Comparison of ENCODE assay signal across 2 cellular contexts in the genomic region with DNA sequence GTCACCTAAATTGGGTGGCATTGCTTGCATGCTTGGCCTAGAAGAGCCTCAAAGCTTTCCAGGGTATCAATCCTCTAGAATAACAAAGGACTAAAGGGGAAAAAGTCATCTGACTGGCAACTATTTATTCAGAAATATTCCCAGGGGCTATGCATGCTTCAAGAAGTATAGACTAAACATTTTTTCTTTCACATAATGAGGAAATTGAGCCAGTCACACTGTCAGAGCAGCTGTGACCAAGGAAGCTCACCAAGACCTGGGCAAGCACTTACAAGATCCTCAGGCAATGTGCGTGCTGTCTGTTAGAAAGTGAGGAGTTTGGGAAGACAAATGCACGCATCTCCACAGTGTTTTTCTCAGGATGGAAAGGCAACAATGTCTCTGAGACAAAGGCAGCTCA.
TF ChIP-seq lines count a peak whose summit lies in the region.

No MANE protein-coding gene starts in this region.

TF ChIP-seq in IMR-90, 13 proteins besides CTCF, POLR2A, EP300 and RAD21:
- no peak for TF ChIP-seq NFE2L2 (IDR thresholded peaks at IDR 0.05; ENCODE audit: low read depth, low read length)

TF ChIP-seq in H1, 55 proteins besides CTCF, POLR2A, EP300 and RAD21:
- no peak for TF ChIP-seq RBBP5 (IDR thresholded peaks at IDR 0.05; ENCODE audit: borderline replicate concordance, low read depth, low read length)
- no peak for TF ChIP-seq CHD2 (IDR thresholded peaks at IDR 0.05; ENCODE audit: low read length)
- no peak for TF ChIP-seq NANOG (IDR thresholded peaks at IDR 0.05; ENCODE audit: insufficient read depth, low read depth, low read length, poor library complexity, severe bottlenecking)
- TF ChIP-seq BRCA1 (IDR thresholded peaks at IDR 0.05; ENCODE audit: low read depth, low read length), result no peak
- TF ChIP-seq, protein P1, sequence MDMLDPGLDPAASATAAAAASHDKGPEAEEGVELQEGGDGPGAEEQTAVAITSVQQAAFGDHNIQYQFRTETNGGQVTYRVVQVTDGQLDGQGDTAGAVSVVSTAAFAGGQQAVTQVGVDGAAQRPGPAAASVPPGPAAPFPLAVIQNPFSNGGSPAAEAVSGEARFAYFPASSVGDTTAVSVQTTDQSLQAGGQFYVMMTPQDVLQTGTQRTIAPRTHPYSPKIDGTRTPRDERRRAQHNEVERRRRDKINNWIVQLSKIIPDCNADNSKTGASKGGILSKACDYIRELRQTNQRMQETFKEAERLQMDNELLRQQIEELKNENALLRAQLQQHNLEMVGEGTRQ (IDR thresholded peaks at IDR 0.05; ENCODE audit: low read length), result no peak
- TF ChIP-seq RXRA (IDR thresholded peaks at IDR 0.05; ENCODE audit: insufficient read depth, low read depth, low read length), result no peak
- TF ChIP-seq KDM5A (IDR thresholded peaks at IDR 0.05; ENCODE audit: low read length), result no peak
- TF ChIP-seq ZNF274 (IDR thresholded peaks at IDR 0.05; ENCODE audit: borderline replicate concordance, extremely low read depth, low read length), result no peak
- no peak for TF ChIP-seq TAF1 (IDR thresholded peaks at IDR 0.05; ENCODE audit: low read depth, low read length)
- TF ChIP-seq, protein P2, sequence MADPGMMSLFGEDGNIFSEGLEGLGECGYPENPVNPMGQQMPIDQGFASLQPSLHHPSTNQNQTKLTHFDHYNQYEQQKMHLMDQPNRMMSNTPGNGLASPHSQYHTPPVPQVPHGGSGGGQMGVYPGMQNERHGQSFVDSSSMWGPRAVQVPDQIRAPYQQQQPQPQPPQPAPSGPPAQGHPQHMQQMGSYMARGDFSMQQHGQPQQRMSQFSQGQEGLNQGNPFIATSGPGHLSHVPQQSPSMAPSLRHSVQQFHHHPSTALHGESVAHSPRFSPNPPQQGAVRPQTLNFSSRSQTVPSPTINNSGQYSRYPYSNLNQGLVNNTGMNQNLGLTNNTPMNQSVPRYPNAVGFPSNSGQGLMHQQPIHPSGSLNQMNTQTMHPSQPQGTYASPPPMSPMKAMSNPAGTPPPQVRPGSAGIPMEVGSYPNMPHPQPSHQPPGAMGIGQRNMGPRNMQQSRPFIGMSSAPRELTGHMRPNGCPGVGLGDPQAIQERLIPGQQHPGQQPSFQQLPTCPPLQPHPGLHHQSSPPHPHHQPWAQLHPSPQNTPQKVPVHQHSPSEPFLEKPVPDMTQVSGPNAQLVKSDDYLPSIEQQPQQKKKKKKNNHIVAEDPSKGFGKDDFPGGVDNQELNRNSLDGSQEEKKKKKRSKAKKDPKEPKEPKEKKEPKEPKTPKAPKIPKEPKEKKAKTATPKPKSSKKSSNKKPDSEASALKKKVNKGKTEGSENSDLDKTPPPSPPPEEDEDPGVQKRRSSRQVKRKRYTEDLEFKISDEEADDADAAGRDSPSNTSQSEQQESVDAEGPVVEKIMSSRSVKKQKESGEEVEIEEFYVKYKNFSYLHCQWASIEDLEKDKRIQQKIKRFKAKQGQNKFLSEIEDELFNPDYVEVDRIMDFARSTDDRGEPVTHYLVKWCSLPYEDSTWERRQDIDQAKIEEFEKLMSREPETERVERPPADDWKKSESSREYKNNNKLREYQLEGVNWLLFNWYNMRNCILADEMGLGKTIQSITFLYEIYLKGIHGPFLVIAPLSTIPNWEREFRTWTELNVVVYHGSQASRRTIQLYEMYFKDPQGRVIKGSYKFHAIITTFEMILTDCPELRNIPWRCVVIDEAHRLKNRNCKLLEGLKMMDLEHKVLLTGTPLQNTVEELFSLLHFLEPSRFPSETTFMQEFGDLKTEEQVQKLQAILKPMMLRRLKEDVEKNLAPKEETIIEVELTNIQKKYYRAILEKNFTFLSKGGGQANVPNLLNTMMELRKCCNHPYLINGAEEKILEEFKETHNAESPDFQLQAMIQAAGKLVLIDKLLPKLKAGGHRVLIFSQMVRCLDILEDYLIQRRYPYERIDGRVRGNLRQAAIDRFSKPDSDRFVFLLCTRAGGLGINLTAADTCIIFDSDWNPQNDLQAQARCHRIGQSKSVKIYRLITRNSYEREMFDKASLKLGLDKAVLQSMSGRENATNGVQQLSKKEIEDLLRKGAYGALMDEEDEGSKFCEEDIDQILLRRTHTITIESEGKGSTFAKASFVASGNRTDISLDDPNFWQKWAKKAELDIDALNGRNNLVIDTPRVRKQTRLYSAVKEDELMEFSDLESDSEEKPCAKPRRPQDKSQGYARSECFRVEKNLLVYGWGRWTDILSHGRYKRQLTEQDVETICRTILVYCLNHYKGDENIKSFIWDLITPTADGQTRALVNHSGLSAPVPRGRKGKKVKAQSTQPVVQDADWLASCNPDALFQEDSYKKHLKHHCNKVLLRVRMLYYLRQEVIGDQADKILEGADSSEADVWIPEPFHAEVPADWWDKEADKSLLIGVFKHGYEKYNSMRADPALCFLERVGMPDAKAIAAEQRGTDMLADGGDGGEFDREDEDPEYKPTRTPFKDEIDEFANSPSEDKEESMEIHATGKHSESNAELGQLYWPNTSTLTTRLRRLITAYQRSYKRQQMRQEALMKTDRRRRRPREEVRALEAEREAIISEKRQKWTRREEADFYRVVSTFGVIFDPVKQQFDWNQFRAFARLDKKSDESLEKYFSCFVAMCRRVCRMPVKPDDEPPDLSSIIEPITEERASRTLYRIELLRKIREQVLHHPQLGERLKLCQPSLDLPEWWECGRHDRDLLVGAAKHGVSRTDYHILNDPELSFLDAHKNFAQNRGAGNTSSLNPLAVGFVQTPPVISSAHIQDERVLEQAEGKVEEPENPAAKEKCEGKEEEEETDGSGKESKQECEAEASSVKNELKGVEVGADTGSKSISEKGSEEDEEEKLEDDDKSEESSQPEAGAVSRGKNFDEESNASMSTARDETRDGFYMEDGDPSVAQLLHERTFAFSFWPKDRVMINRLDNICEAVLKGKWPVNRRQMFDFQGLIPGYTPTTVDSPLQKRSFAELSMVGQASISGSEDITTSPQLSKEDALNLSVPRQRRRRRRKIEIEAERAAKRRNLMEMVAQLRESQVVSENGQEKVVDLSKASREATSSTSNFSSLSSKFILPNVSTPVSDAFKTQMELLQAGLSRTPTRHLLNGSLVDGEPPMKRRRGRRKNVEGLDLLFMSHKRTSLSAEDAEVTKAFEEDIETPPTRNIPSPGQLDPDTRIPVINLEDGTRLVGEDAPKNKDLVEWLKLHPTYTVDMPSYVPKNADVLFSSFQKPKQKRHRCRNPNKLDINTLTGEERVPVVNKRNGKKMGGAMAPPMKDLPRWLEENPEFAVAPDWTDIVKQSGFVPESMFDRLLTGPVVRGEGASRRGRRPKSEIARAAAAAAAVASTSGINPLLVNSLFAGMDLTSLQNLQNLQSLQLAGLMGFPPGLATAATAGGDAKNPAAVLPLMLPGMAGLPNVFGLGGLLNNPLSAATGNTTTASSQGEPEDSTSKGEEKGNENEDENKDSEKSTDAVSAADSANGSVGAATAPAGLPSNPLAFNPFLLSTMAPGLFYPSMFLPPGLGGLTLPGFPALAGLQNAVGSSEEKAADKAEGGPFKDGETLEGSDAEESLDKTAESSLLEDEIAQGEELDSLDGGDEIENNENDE (IDR thresholded peaks at IDR 0.05; ENCODE audit: insufficient replicate concordance, low read length), result no peak
- TF ChIP-seq BCL11A (IDR thresholded peaks at IDR 0.05; ENCODE audit: low read depth in 2 of 2, low read length in 2 of 2), result no peak
- TF ChIP-seq TAF7 (optimal IDR thresholded peaks at IDR 0.05; ENCODE audit: borderline replicate concordance, low read depth, low read length), result no peak
- no peak for TF ChIP-seq JUND (IDR thresholded peaks at IDR 0.05; ENCODE audit: low read length)
- TF ChIP-seq SIRT6 (IDR thresholded peaks at IDR 0.05; ENCODE audit: low read length), result no peak
TF ChIP-seq in H1: peak in this region for 0.
